1 cellular context compared by ENCODE assay signal in the genomic region with DNA sequence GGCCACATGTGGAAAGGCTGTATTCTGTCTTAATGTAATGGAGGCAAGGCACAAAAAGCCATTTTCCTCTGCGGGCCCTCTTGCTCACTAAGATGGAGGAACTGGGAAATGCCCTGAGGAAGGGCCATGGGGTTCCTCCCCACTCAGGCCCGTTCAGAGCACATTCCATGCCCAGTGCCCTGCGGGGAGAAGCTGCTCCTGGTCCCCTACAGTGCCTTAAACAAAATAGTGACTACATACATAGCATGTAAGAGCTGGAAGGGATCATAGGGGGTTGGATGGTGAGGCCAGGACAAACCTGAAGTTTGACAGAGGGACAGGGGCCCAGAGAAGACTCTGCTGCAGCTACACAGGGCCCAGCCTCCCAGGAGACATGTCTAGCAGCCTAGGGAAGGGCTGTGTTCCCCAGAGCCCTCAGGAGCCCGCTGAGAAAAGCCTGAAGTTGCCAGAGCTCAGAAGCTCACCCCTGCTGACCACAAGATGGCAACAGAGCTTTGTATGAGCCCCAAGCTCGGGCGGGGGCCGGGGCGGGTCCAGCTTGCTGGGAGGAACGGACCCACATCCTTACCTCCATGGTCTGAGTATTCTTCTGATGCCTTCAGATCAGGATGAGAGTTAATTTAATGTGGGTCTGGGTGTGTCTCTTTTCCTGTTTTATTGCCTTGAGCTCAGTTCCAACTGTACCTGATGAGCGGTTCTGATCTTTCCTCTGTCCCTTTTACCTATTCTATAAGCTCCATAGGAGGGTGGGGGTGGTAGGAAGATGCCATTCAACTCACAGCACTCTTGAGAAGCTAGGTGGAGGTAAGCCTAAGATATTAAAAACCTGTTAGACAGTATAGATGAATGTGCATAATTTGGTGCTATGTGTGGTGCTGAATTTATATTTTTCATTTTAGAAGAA.
TF ChIP-seq lines count a peak whose summit lies in the region.

No MANE protein-coding gene starts in this region.

TF ChIP-seq in HCT116, 20 proteins besides CTCF, POLR2A, EP300 and RAD21 (continued from another document):
- TF ChIP-seq, protein P1, sequence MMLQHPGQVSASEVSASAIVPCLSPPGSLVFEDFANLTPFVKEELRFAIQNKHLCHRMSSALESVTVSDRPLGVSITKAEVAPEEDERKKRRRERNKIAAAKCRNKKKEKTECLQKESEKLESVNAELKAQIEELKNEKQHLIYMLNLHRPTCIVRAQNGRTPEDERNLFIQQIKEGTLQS (IDR thresholded peaks at IDR 0.05), result no peak
- no peak for TF ChIP-seq TCF7L2 (IDR thresholded peaks at IDR 0.05; ENCODE audit: borderline replicate concordance, extremely low read depth, insufficient read depth, insufficient read length)
- no peak for TF ChIP-seq YY1 (IDR thresholded peaks at IDR 0.05; ENCODE audit: extremely low read depth, insufficient replicate concordance, low read depth, low read length)
TF ChIP-seq in HCT116: peak in this region for 0.
